Comparison of ENCODE assay signal across 1 cellular context in the genomic region with DNA sequence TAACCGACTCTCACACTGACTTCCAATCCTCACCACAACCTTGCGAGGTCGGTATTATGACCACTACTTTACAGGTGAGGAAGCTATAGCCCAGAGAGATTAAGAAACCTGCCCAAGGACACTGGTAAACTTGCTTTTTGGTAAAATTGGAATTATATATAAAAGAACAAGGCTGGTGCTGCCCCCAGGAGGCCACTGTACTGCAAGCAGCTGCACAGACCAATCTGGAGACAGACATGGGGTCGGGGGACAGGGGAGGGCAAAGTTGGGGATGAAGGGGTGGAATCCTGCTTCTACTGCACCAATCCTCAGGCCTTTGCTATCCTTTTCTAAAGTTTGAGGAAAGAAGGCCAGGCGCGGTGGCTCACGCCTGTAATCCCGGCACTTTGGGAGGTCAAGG.
TF ChIP-seq lines count a peak whose summit lies in the region.

No MANE protein-coding gene starts in this region.

TF ChIP-seq in GM23338, 12 proteins besides CTCF, POLR2A, EP300 and RAD21 (continued from another document):
- TF ChIP-seq, protein P1, sequence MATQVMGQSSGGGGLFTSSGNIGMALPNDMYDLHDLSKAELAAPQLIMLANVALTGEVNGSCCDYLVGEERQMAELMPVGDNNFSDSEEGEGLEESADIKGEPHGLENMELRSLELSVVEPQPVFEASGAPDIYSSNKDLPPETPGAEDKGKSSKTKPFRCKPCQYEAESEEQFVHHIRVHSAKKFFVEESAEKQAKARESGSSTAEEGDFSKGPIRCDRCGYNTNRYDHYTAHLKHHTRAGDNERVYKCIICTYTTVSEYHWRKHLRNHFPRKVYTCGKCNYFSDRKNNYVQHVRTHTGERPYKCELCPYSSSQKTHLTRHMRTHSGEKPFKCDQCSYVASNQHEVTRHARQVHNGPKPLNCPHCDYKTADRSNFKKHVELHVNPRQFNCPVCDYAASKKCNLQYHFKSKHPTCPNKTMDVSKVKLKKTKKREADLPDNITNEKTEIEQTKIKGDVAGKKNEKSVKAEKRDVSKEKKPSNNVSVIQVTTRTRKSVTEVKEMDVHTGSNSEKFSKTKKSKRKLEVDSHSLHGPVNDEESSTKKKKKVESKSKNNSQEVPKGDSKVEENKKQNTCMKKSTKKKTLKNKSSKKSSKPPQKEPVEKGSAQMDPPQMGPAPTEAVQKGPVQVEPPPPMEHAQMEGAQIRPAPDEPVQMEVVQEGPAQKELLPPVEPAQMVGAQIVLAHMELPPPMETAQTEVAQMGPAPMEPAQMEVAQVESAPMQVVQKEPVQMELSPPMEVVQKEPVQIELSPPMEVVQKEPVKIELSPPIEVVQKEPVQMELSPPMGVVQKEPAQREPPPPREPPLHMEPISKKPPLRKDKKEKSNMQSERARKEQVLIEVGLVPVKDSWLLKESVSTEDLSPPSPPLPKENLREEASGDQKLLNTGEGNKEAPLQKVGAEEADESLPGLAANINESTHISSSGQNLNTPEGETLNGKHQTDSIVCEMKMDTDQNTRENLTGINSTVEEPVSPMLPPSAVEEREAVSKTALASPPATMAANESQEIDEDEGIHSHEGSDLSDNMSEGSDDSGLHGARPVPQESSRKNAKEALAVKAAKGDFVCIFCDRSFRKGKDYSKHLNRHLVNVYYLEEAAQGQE (IDR thresholded peaks at IDR 0.05; ENCODE audit: unreplicated experiment), result no peak
- TF ChIP-seq, protein P2, sequence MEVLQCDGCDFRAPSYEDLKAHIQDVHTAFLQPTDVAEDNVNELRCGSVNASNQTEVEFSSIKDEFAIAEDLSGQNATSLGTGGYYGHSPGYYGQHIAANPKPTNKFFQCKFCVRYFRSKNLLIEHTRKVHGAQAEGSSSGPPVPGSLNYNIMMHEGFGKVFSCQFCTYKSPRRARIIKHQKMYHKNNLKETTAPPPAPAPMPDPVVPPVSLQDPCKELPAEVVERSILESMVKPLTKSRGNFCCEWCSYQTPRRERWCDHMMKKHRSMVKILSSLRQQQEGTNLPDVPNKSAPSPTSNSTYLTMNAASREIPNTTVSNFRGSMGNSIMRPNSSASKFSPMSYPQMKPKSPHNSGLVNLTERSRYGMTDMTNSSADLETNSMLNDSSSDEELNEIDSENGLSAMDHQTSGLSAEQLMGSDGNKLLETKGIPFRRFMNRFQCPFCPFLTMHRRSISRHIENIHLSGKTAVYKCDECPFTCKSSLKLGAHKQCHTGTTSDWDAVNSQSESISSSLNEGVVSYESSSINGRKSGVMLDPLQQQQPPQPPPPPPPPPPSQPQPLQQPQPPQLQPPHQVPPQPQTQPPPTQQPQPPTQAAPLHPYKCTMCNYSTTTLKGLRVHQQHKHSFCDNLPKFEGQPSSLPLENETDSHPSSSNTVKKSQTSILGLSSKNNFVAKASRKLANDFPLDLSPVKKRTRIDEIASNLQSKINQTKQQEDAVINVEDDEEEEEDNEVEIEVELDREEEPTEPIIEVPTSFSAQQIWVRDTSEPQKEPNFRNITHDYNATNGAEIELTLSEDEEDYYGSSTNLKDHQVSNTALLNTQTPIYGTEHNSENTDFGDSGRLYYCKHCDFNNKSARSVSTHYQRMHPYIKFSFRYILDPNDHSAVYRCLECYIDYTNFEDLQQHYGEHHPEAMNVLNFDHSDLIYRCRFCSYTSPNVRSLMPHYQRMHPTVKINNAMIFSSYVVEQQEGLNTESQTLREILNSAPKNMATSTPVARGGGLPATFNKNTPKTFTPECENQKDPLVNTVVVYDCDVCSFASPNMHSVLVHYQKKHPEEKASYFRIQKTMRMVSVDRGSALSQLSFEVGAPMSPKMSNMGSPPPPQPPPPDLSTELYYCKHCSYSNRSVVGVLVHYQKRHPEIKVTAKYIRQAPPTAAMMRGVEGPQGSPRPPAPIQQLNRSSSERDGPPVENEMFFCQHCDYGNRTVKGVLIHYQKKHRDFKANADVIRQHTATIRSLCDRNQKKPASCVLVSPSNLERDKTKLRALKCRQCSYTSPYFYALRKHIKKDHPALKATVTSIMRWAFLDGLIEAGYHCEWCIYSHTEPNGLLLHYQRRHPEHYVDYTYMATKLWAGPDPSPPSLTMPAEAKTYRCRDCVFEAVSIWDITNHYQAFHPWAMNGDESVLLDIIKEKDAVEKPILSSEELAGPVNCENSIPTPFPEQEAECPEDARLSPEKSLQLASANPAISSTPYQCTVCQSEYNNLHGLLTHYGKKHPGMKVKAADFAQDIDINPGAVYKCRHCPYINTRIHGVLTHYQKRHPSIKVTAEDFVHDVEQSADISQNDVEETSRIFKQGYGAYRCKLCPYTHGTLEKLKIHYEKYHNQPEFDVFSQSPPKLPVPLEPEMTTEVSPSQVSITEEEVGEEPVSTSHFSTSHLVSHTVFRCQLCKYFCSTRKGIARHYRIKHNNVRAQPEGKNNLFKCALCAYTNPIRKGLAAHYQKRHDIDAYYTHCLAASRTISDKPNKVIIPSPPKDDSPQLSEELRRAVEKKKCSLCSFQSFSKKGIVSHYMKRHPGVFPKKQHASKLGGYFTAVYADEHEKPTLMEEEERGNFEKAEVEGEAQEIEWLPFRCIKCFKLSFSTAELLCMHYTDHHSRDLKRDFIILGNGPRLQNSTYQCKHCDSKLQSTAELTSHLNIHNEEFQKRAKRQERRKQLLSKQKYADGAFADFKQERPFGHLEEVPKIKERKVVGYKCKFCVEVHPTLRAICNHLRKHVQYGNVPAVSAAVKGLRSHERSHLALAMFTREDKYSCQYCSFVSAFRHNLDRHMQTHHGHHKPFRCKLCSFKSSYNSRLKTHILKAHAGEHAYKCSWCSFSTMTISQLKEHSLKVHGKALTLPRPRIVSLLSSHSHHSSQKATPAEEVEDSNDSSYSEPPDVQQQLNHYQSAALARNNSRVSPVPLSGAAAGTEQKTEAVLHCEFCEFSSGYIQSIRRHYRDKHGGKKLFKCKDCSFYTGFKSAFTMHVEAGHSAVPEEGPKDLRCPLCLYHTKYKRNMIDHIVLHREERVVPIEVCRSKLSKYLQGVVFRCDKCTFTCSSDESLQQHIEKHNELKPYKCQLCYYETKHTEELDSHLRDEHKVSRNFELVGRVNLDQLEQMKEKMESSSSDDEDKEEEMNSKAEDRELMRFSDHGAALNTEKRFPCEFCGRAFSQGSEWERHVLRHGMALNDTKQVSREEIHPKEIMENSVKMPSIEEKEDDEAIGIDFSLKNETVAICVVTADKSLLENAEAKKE (CRISPR knock-in tag; IDR thresholded peaks at IDR 0.05), result no peak
